Comparison of ENCODE assay signal across 21 cellular contexts in genomic region chr11:70108250-70108649, GRCh38. TPM values are rescaled to one million over a fixed set of nuclear protein-coding genes. Genes with fewer than 3 reads are reported as not detected.
DNase-seq lines count a peak whose midpoint lies in the region; ATAC-seq, FAIRE-seq and TF ChIP-seq lines count a peak whose summit lies in the region.
"Had no signal": no experiment of that assay in that cellular context is flagged by ENCODE, and none has a peak within 500 bp of the region (broad histone marks: within the 10 kb centered on the region; RNA-seq: fewer than 3 reads in every experiment).

No MANE protein-coding gene starts in this region.

- H3K4me3 Mint-ChIP-seq in astrocyte (ENCODE audit: unreplicated experiment) (no peak overlapping the region), Calu3 (ENCODE audit: low read depth, unreplicated experiment) (no peak overlapping the region)
- H3K4me3 Mint-ChIP-seq: activated CD4-positive, alpha-beta memory T cell treated with anti-CD3 and anti-CD28 coated beads for 36 hours; activated naive CD8-positive, alpha-beta T cell; central memory CD8-positive, alpha-beta T cell had no signal

- H3K79me2 ChIP-seq in astrocyte (ENCODE audit: insufficient read depth, low read length) = no peaks in the 10 kb centered on the region
- no peaks in the 10 kb centered on the region for H3K79me2 ChIP-seq in hepatocyte
- H3K79me2 ChIP-seq: parathyroid adenoma had no signal

- H2AFZ ChIP-seq in astrocyte (ENCODE audit: low read depth, low read length) (no peak overlapping the region), hepatocyte (no peak overlapping the region)
- H2AFZ ChIP-seq: parathyroid adenoma had no signal

- no peak for FAIRE-seq in astrocyte (lab: Jason Lieb, UNC)

- H3K9ac ChIP-seq in astrocyte (ENCODE audit: low read length) = peak overlapping the region; percentile 19
- no peak overlapping the region for H3K9ac ChIP-seq in skeletal muscle tissue (ENCODE audit: low read depth in 1 of 3, low read length in 3 of 3)
- H3K9ac ChIP-seq: KMS-11, parathyroid adenoma had no signal

- H3K27me3 ChIP-seq in astrocyte (ENCODE audit: insufficient read depth, low read length) = no peaks in the 10 kb centered on the region
- H3K27me3 ChIP-seq in hepatocyte = no peaks in the 10 kb centered on the region
- peaks cover 0 to 12% (median 6%) of the 10 kb centered on the region in 3 donors for H3K27me3 ChIP-seq in skeletal muscle tissue (ENCODE audit: control insufficient read depth in 3 of 3, insufficient read depth in 3 of 3, low read length in 3 of 3)
- H3K27me3 ChIP-seq: gastroesophageal sphincter had no signal

- H4K20me1 ChIP-seq in astrocyte (ENCODE audit: insufficient read depth, low read length) (no peaks in the 10 kb centered on the region), hepatocyte (ENCODE audit: insufficient read depth, poor library complexity, severe bottlenecking) (no peaks in the 10 kb centered on the region)

- no peaks in the 10 kb centered on the region for H3K9me2 ChIP-seq in hepatocyte (replicated peaks; ENCODE audit: insufficient read depth)

- H3K27ac Mint-ChIP-seq in astrocyte (ENCODE audit: unreplicated experiment) = peak overlapping the region; percentile 85
- no peak overlapping the region for H3K27ac Mint-ChIP-seq in Calu3 (ENCODE audit: unreplicated experiment)
- H3K27ac Mint-ChIP-seq: activated CD4-positive, alpha-beta memory T cell treated with anti-CD3 and anti-CD28 coated beads for 36 hours; activated naive CD8-positive, alpha-beta T cell had no signal

- whole genome bisulfite sequencing in hepatocyte (ENCODE audit: low lambda C conversion rate, missing lambda C conversion rate) = 42% methylated on average over 11 of the region's 11 CpGs

- DNase-seq in EL (peak; percentile 47), astrocyte (ENCODE audit: low read depth) (peak; percentile 76), hepatocyte (ENCODE audit: low spot score) (peak; percentile 48), Calu3 (no peak), anterior cingulate cortex (lab: John Stamatoyannopoulos, UW) (no peak), NCI-H1417 (lab: John Stamatoyannopoulos, UW) (no peak)
- DNase-seq: activated CD4-positive, alpha-beta memory T cell treated with anti-CD3 and anti-CD28 coated beads for 36 hours; activated T-cell treated with anti-CD3 and anti-CD28 coated beads, Interleukin-2, amount 50 U/mL, for 48 hours; DMS 273 treated with DMSO at 0.1 percent for 48 hours; effector CD8-positive, alpha-beta T cell; GOT3; NK-92 treated with Interleukin-12 subunit alpha and Interleukin-12 subunit beta, amount 100 ng/mL, for 24 hours had no signal

- H3K9me3 ChIP-seq in astrocyte (ENCODE audit: insufficient read depth, low read depth, low read length) = no peaks in the 10 kb centered on the region
- H3K9me3 ChIP-seq in hepatocyte (ENCODE audit: low read depth) = no peaks in the 10 kb centered on the region
- no peaks in the 10 kb centered on the region for H3K9me3 ChIP-seq in skeletal muscle tissue (ENCODE audit: control insufficient read depth in 3 of 3, low read length in 3 of 3)
- H3K9me3 ChIP-seq: BLaER1 treated with 17β-estradiol and CSF1 and Interleukin-3, amounts not matched to agents 10 nM and 100 nM; gastroesophageal sphincter had no signal

- H3K4me1 Mint-ChIP-seq in astrocyte (ENCODE audit: low read depth, unreplicated experiment) (peaks cover 31% of the 10 kb centered on the region), Calu3 (ENCODE audit: low read depth, unreplicated experiment) (no peaks in the 10 kb centered on the region)
- H3K4me1 Mint-ChIP-seq: central memory CD8-positive, alpha-beta T cell had no signal

- H3K36me3 ChIP-seq in astrocyte (ENCODE audit: insufficient read depth, low read length) (no peaks in the 10 kb centered on the region), hepatocyte (replicated peaks; ENCODE audit: insufficient read depth, low read depth) (no peaks in the 10 kb centered on the region), skeletal muscle tissue (ENCODE audit: control insufficient read depth in 3 of 3, insufficient read depth in 3 of 3, low read length in 3 of 3) (no peaks in the 10 kb centered on the region)
- H3K36me3 ChIP-seq: BLaER1 treated with 17β-estradiol and CSF1 and Interleukin-3, amounts not matched to agents 10 nM and 100 nM; gastroesophageal sphincter had no signal

- H3K9me3 Mint-ChIP-seq in astrocyte (ENCODE audit: unreplicated experiment) (no peaks in the 10 kb centered on the region), Calu3 (ENCODE audit: low read depth, unreplicated experiment) (no peaks in the 10 kb centered on the region)
- H3K9me3 Mint-ChIP-seq: activated CD4-positive, alpha-beta memory T cell treated with anti-CD3 and anti-CD28 coated beads for 36 hours; central memory CD8-positive, alpha-beta T cell had no signal

- no peak for TF ChIP-seq CTCF in astrocyte (IDR thresholded peaks at IDR 0.05; ENCODE audit: insufficient read depth, low read depth, low read length)
- TF ChIP-seq CTCF in hepatocyte (IDR thresholded peaks at IDR 0.05; ENCODE audit: poor library complexity) = no peak
- TF ChIP-seq CTCF in Calu3 (IDR thresholded peaks at IDR 0.05; ENCODE audit: unreplicated experiment) = no peak

- CTCF ChIA-PET in Calu3 (lab: Charles Lee) = interaction anchor here (0.8 kb wide), 1 partner anchor 8 kb away, joined by 3 read pairs; no protein-coding TSS in a partner anchor

- H3K4me2 ChIP-seq in astrocyte (ENCODE audit: low read length) = peak overlapping the region; percentile 40
- peak overlapping the region; percentile 15 for H3K4me2 ChIP-seq in hepatocyte
- H3K4me2 ChIP-seq: KMS-11 had no signal

- ATAC-seq in HG03159 (IDR thresholded peaks at IDR 0.05; ENCODE audit: unreplicated experiment) = no peak
- ATAC-seq: gastroesophageal sphincter had no signal

- intact Hi-C loops in Calu3 (cut with micrococcal nuclease; ENCODE audit: unreplicated experiment) = no loop called here

- H3K36me3 Mint-ChIP-seq in astrocyte (ENCODE audit: low read depth, unreplicated experiment) (no peaks in the 10 kb centered on the region), Calu3 (ENCODE audit: insufficient read depth, unreplicated experiment) (no peaks in the 10 kb centered on the region)
- H3K36me3 Mint-ChIP-seq: activated CD4-positive, alpha-beta memory T cell treated with anti-CD3 and anti-CD28 coated beads for 36 hours; activated naive CD8-positive, alpha-beta T cell had no signal

- no peak overlapping the region for H3K27ac ChIP-seq in astrocyte (ENCODE audit: low read depth, low read length)
- H3K27ac ChIP-seq in hepatocyte = peak overlapping the region; percentile 68
- peak overlapping the region; percentile 44 for H3K27ac ChIP-seq in skeletal muscle tissue (ENCODE audit: low read depth, low read length)
- H3K27ac ChIP-seq: BLaER1 treated with 17β-estradiol and CSF1 and Interleukin-3, amounts not matched to agents 10 nM and 100 nM; KMS-11; parathyroid adenoma; RWPE1 had no signal

- peaks cover 32% of the 10 kb centered on the region for H3K4me1 ChIP-seq in astrocyte (ENCODE audit: insufficient read depth, low read length)
- peaks cover 26% of the 10 kb centered on the region for H3K4me1 ChIP-seq in hepatocyte (ENCODE audit: insufficient read depth)
- peaks cover 17 to 78% (median 53%) of the 10 kb centered on the region in 3 donors for H3K4me1 ChIP-seq in skeletal muscle tissue (ENCODE audit: control insufficient read depth in 3 of 3, insufficient read depth in 3 of 3, low read length in 3 of 3)

- H3K27me3 Mint-ChIP-seq in astrocyte (ENCODE audit: low read depth, unreplicated experiment) (peaks cover 23% of the 10 kb centered on the region), Calu3 (ENCODE audit: unreplicated experiment) (no peaks in the 10 kb centered on the region)
- H3K27me3 Mint-ChIP-seq: activated naive CD8-positive, alpha-beta T cell had no signal

- BruUV-seq in Calu3 (replicated peaks; lab: Mats Ljungman, UMichigan) = no TSS peak

- H3K4me3 ChIP-seq in astrocyte (ENCODE audit: insufficient read depth, low read depth, low read length) = no peak overlapping the region
- no peak overlapping the region for H3K4me3 ChIP-seq in hepatocyte
- no peak overlapping the region for H3K4me3 ChIP-seq in skeletal muscle tissue (ENCODE audit: low read length in 3 of 3)
- H3K4me3 ChIP-seq: BLaER1 treated with 17β-estradiol and CSF1 and Interleukin-3, amounts not matched to agents 10 nM and 100 nM; gastroesophageal sphincter had no signal

RNA-seq across cellular contexts. Expression of gene ANO1, which starts 30.1 kb away (rescaled TPM):
- total RNA-seq in astrocyte (0.10 and 0.14 TPM in 2 replicates), hepatocyte (10.5 and 12.1 TPM in 2 replicates), skeletal muscle tissue (1.6 TPM), Calu3 (2022) (10.4 and 17.8 TPM in 2 replicates)
- polyA plus RNA-seq in hepatocyte = 4.7 and 6.2 TPM in 2 replicates
- total RNA-seq: activated CD4-positive, alpha-beta memory T cell treated with anti-CD3 and anti-CD28 coated beads for 36 hours had no signal

Comparison
In these comparisons a context has a peak if more than half of its experiments do, and no peak if none do; other contexts are left out.
1. DNase-seq: peak in EL (single experiment), astrocyte (single experiment) and hepatocyte (single experiment); none in Calu3 (single experiment), anterior cingulate cortex (0 of 58) and NCI-H1417 (0 of 3).